ENCODE assay signal across 8 cellular contexts in genomic region chr4:128468485-128468989, GRCh38.
A peak's percentile ranks its signal among the peaks of the same experiment; 100 is the strongest.
DNase-seq lines count a peak whose midpoint lies in the region; ATAC-seq lines count a peak whose summit lies in the region.

No MANE protein-coding gene starts in this region.

- DNase-seq in ACHN (peak; percentile 75), LoVo (ENCODE audit: low spot score) (peak; percentile 27), dermis microvascular lymphatic vessel endothelial cell (ENCODE audit: low read depth in 2 of 2) (peak; percentile 84 to 85), mucosa of gallbladder (ENCODE audit: low spot score) (peak; percentile 45), MV-4-11 (lab: John Stamatoyannopoulos, UW) (no peak), activated gamma-delta T cell treated with Interleukin-2 at 50 U/mL for 16 hours (no peak)

- in situ Hi-C loops in ACHN (cut with HindIII; ENCODE audit: low pct_ligation_motif_present, low pct_unique_long_range_greater_than_20kb, low sequenced_read_pairs): no loop called here

- ATAC-seq in HG02642 (IDR thresholded peaks at IDR 0.05; ENCODE audit: poor library complexity, unreplicated experiment): no peak
- no peak for ATAC-seq in HG03108 (IDR thresholded peaks at IDR 0.05; ENCODE audit: unreplicated experiment)

Comparison
In these comparisons a context has a peak if more than half of its experiments do, and no peak if none do; other contexts are left out.
1. DNase-seq: peak in ACHN (single experiment), LoVo (single experiment), dermis microvascular lymphatic vessel endothelial cell (2 of 2) and mucosa of gallbladder (single experiment); none in MV-4-11 (single experiment) and activated gamma-delta T cell treated with Interleukin-2 at 50 U/mL for 16 hours (single experiment).